13 cellular contexts compared by ENCODE assay signal in genomic region chr2:9820020-9820973, GRCh38. TPM values are rescaled to one million over a fixed set of nuclear protein-coding genes. Genes with fewer than 3 reads are reported as not detected.
DNase-seq lines count a peak whose midpoint lies in the region; ATAC-seq and TF ChIP-seq lines count a peak whose summit lies in the region.
"Had no signal": no experiment of that assay in that cellular context is flagged by ENCODE, and none has a peak within 500 bp of the region (broad histone marks: within the 10 kb centered on the region; RNA-seq: fewer than 3 reads in every experiment).

No MANE protein-coding gene starts in this region.

- peaks cover 2 to 6% of the 10 kb centered on the region in 2 donors for H3K27me3 Mint-ChIP-seq in CD8-positive, alpha-beta memory T cell

- H3K4me3 ChIP-seq in right atrium auricular region: no peak overlapping the region
- no peak overlapping the region for H3K4me3 ChIP-seq in CD8-positive, alpha-beta memory T cell (ENCODE audit: low read length)
- H3K4me3 ChIP-seq in coronary artery: no peak overlapping the region

- H3K4me1 ChIP-seq in right atrium auricular region: no peaks in the 10 kb centered on the region
- no peaks in the 10 kb centered on the region for H3K4me1 ChIP-seq in CD8-positive, alpha-beta memory T cell (ENCODE audit: insufficient read depth, low read length)

- H3K9me3 ChIP-seq in right atrium auricular region: no peaks in the 10 kb centered on the region
- H3K9me3 ChIP-seq in CD8-positive, alpha-beta memory T cell (ENCODE audit: low read length): no peaks in the 10 kb centered on the region

- H3K4me3 Mint-ChIP-seq in CD8-positive, alpha-beta memory T cell: no peak overlapping the region
- H3K4me3 Mint-ChIP-seq: activated naive CD8-positive, alpha-beta T cell treated with anti-CD3 and anti-CD28 coated beads, Interleukin-2, amount 50 U/mL, for 24 hours; naive thymus-derived CD4-positive, alpha-beta T cell; T-cell had no signal

- H3K27ac ChIP-seq in right atrium auricular region: no peak overlapping the region
- no peak overlapping the region for H3K27ac ChIP-seq in CD8-positive, alpha-beta memory T cell (ENCODE audit: low read depth, low read length)
- H3K27ac ChIP-seq in coronary artery: no peak overlapping the region

- CTCF ChIA-PET in CD8-positive, alpha-beta memory T cell (lab: Charles Lee): no interaction called here

- no peaks in the 10 kb centered on the region for H3K36me3 Mint-ChIP-seq in CD8-positive, alpha-beta memory T cell
- H3K36me3 Mint-ChIP-seq: naive thymus-derived CD4-positive, alpha-beta T cell; T-cell had no signal

- peaks cover 0 to 5% (median 0%) of the 10 kb centered on the region in 3 donors for H3K4me1 Mint-ChIP-seq in CD8-positive, alpha-beta memory T cell

- DNase-seq in right atrium auricular region (ENCODE audit: low spot score) (peak; percentile 28), left cardiac atrium (no peak), astrocyte of the hippocampus (ENCODE audit: low read depth, low spot score) (peak; percentile 71), islet precursor cell (peak; percentile 92), left lobe of liver (ENCODE audit: low spot score) (no peak), coronary artery (ENCODE audit: low spot score) (no peak), NCI-H1930 (lab: John Stamatoyannopoulos, UW) (no peak)
- DNase-seq in CD8-positive, alpha-beta memory T cell: no peak
- DNase-seq: activated naive CD8-positive, alpha-beta T cell treated with anti-CD3 and anti-CD28 coated beads, Interleukin-2, amount 50 U/mL, for 24 hours; NCI-H187; NK-92 treated with Interleukin-12 subunit alpha and Interleukin-12 subunit beta, amount 100 ng/mL, for 24 hours; T-cell had no signal

- no peak for ATAC-seq in left cardiac atrium
- no peak for ATAC-seq in left lobe of liver
- ATAC-seq: activated naive CD8-positive, alpha-beta T cell treated with anti-CD3 and anti-CD28 coated beads, Interleukin-2, amount 50 U/mL, for 24 hours; naive thymus-derived CD4-positive, alpha-beta T cell; T-cell had no signal

- no peaks in the 10 kb centered on the region for H3K36me3 ChIP-seq in right atrium auricular region
- no peaks in the 10 kb centered on the region for H3K36me3 ChIP-seq in CD8-positive, alpha-beta memory T cell (ENCODE audit: insufficient read depth, low read length)

- TF ChIP-seq CTCF in right atrium auricular region (IDR thresholded peaks at IDR 0.05): no peak
- TF ChIP-seq CTCF in coronary artery (IDR thresholded peaks at IDR 0.05): no peak

- H3K27me3 ChIP-seq in right atrium auricular region: no peaks in the 10 kb centered on the region
- H3K27me3 ChIP-seq in CD8-positive, alpha-beta memory T cell (ENCODE audit: insufficient read depth, low read length, poor library complexity, severe bottlenecking): no peaks in the 10 kb centered on the region

- no peak overlapping the region for H3K27ac Mint-ChIP-seq in CD8-positive, alpha-beta memory T cell
- H3K27ac Mint-ChIP-seq: activated naive CD8-positive, alpha-beta T cell treated with anti-CD3 and anti-CD28 coated beads, Interleukin-2, amount 50 U/mL, for 24 hours; naive thymus-derived CD4-positive, alpha-beta T cell; T-cell had no signal

- POLR2A ChIA-PET in CD8-positive, alpha-beta memory T cell (lab: Charles Lee): no interaction called here

- intact Hi-C loops in left cardiac atrium (cut with DNase I): no loop called here

- H3K9me3 Mint-ChIP-seq in CD8-positive, alpha-beta memory T cell: no peaks in the 10 kb centered on the region
- H3K9me3 Mint-ChIP-seq: activated naive CD8-positive, alpha-beta T cell treated with anti-CD3 and anti-CD28 coated beads, Interleukin-2, amount 50 U/mL, for 24 hours; naive thymus-derived CD4-positive, alpha-beta T cell; T-cell had no signal

RNA-seq across cellular contexts. Expression of gene TAF1B, which starts 23.0 kb away (rescaled TPM):
- total RNA-seq in right atrium auricular region: 1 to 10 TPM; 4.0 to 6.1 TPM
- total RNA-seq in left cardiac atrium: 10 to 100 TPM in 1 of 2 donors, 1 to 10 TPM in 1; 8.1 to 11.0 TPM
- total RNA-seq in left lobe of liver: 5.7 TPM
- total RNA-seq in CD8-positive, alpha-beta memory T cell: 10 to 100 TPM; 20.6 to 24.3 TPM
- 19.1 TPM for polyA plus RNA-seq in CD8-positive, alpha-beta memory T cell

Comparison
In these comparisons a context has a peak if more than half of its experiments do, and no peak if none do; other contexts are left out.
1. DNase-seq: peak in right atrium auricular region (single experiment), astrocyte of the hippocampus (single experiment) and islet precursor cell (single experiment); none in left cardiac atrium (single experiment), left lobe of liver (single experiment), CD8-positive, alpha-beta memory T cell (0 of 5), coronary artery (single experiment) and NCI-H1930 (0 of 2).